ENCODE assay signal across 16 cellular contexts in the genomic region with DNA sequence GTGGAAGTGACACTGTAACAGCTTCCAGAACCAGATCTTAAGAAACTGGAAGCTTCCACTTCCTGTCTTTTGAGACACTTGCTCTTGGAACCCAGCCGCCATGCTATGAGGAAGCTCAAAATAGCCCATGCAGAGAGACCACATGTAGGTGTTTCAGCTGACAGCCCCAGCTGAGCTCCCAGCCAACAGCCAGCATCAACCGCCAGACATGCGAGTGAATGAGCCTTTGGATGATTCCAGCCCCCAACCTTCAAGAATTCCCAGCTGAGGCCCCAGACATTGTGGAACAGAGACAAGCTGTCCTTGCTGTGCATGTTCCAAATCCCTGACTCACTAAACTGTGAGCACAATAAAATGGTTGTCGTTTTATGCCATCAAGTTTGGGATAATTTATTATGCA.
"Had no signal": no experiment of that assay in that cellular context is flagged by ENCODE, and none has a peak within 500 bp of the region (broad histone marks: within the 10 kb centered on the region; RNA-seq: fewer than 3 reads in every experiment).

No MANE protein-coding gene starts in this region.

- H3K9me3 ChIP-seq: SK-N-SH had no signal

- ATAC-seq: Panc1 had no signal

- DNase-seq: KBM-7, NCI-H1092, NCI-H1436, NCI-H187, NCI-H2029, NCI-H2081 treated with DMSO at 0.1 percent for 48 hours, NCI-H2171 treated with DMSO at 0.1 percent for 48 hours, NCI-H510A, NCI-H524 treated with DMSO at 0.1 percent for 48 hours, NCI-H69, NCI-H774, SHP77, SK-N-SH, SW 1271 had no signal

- H3K27ac ChIP-seq: RWPE1 had no signal
